ENCODE assay signal across 18 cellular contexts in genomic region chr5:178532666-178533065, GRCh38. TPM values are rescaled to one million over a fixed set of nuclear protein-coding genes. Genes with fewer than 3 reads are reported as not detected.
"Had no signal": no experiment of that assay in that cellular context is flagged by ENCODE, and none has a peak within 500 bp of the region (broad histone marks: within the 10 kb centered on the region; RNA-seq: fewer than 3 reads in every experiment).

No MANE protein-coding gene starts in this region.

- H3K27me3 ChIP-seq: body of pancreas, gastrocnemius medialis, heart right ventricle, transverse colon had no signal

- DNase-seq: activated CD4-positive, CD25-positive, alpha-beta regulatory T cell; activated effector memory CD4-positive, alpha-beta T cell treated with Interleukin-2 at 50 U/mL for 16 hours; amniotic stem cell; body of pancreas; effector memory CD4-positive, alpha-beta T cell; gastrocnemius medialis; heart right ventricle; left ventricle myocardium inferior; mesenchymal stem cell; stimulated activated naive CD4-positive, alpha-beta T cell; substantia nigra; transverse colon had no signal

- H3K36me3 ChIP-seq: gastrocnemius medialis, heart right ventricle, left ventricle myocardium inferior, transverse colon had no signal

- ATAC-seq: body of pancreas, gastrocnemius medialis, heart right ventricle, sciatic nerve had no signal

- H3K4me3 Mint-ChIP-seq: activated naive CD4-positive, alpha-beta T cell treated with anti-CD3 and anti-CD28 coated beads, Interleukin-2, amount 50 U/mL, for 24 hours; central memory CD8-positive, alpha-beta T cell; nephron had no signal

- H3K9me3 ChIP-seq: body of pancreas, gastrocnemius medialis, heart right ventricle, left ventricle myocardium inferior, transverse colon had no signal

- H3K27ac Mint-ChIP-seq: activated naive CD4-positive, alpha-beta T cell treated with anti-CD3 and anti-CD28 coated beads, Interleukin-2, amount 50 U/mL, for 24 hours had no signal

- H3K4me3 ChIP-seq: body of pancreas, gastrocnemius medialis, heart right ventricle, left ventricle myocardium inferior, transverse colon had no signal

- H3K27me3 Mint-ChIP-seq: activated naive CD4-positive, alpha-beta T cell treated with anti-CD3 and anti-CD28 coated beads, Interleukin-2, amount 50 U/mL, for 24 hours had no signal

- H3K27ac ChIP-seq: body of pancreas, epithelial cell of prostate, gastrocnemius medialis, heart right ventricle, left ventricle myocardium inferior, transverse colon had no signal

- H3K36me3 Mint-ChIP-seq: activated naive CD4-positive, alpha-beta T cell treated with anti-CD3 and anti-CD28 coated beads, Interleukin-2, amount 50 U/mL, for 24 hours had no signal

- H3K9me3 Mint-ChIP-seq: activated naive CD4-positive, alpha-beta T cell treated with anti-CD3 and anti-CD28 coated beads, Interleukin-2, amount 50 U/mL, for 24 hours; central memory CD8-positive, alpha-beta T cell; nephron had no signal

- H3K4me1 ChIP-seq: body of pancreas, transverse colon had no signal

- H3K4me1 Mint-ChIP-seq: activated naive CD4-positive, alpha-beta T cell treated with anti-CD3 and anti-CD28 coated beads, Interleukin-2, amount 50 U/mL, for 24 hours; central memory CD8-positive, alpha-beta T cell had no signal

RNA-seq across cellular contexts. Expression of gene COL23A1, which starts 57.5 kb away (rescaled TPM):
- total RNA-seq: body of pancreas, pulmonary artery endothelial cell had no signal
